In genomic region chr17:77196251-77196650, GRCh38 we compare ENCODE assay signal across 16 cellular contexts. TPM values are rescaled to one million over a fixed set of nuclear protein-coding genes. Genes with fewer than 3 reads are reported as not detected.
A peak's percentile ranks its signal among the peaks of the same experiment; 100 is the strongest.
DNase-seq lines count a peak whose midpoint lies in the region; ATAC-seq and FAIRE-seq lines count a peak whose summit lies in the region.
"Had no signal": no experiment of that assay in that cellular context is flagged by ENCODE, and none has a peak within 500 bp of the region (broad histone marks: within the 10 kb centered on the region; RNA-seq: fewer than 3 reads in every experiment).

No MANE protein-coding gene starts in this region.

- H3K18ac ChIP-seq in mesenchymal stem cell (ENCODE audit: low read depth in 1 of 2, low read length in 2 of 2): no peak overlapping the region

- H2AK5ac ChIP-seq in mesenchymal stem cell (ENCODE audit: low read length, severe bottlenecking): no peak overlapping the region

- no peak for ATAC-seq in GM21360 (IDR thresholded peaks at IDR 0.05; ENCODE audit: unreplicated experiment)
- ATAC-seq: A549; CD8-positive, alpha-beta T cell had no signal

- H4K8ac ChIP-seq in mesenchymal stem cell (ENCODE audit: low read length): no peak overlapping the region

- no peak overlapping the region for H3K27ac ChIP-seq in mesenchymal stem cell (ENCODE audit: low read length, poor library complexity, severe bottlenecking)
- H3K27ac ChIP-seq: A549 had no signal

- no peak overlapping the region for H2AFZ ChIP-seq in mesenchymal stem cell (ENCODE audit: low read depth, low read length)

- FAIRE-seq in HTR-8/SVneo (lab: Jason Lieb, UNC): peak; percentile 60
- FAIRE-seq: A549, D721Med had no signal

- H3K4ac ChIP-seq in mesenchymal stem cell (ENCODE audit: low read depth in 1 of 2, low read length in 2 of 2): no peak overlapping the region

- H4K91ac ChIP-seq in mesenchymal stem cell (ENCODE audit: low read length): no peak overlapping the region

- H3K27me3 ChIP-seq in mesenchymal stem cell (ENCODE audit: control insufficient read depth in 1 of 2, insufficient read depth in 1 of 2, low read length in 2 of 2): no peaks in the 10 kb centered on the region

- no peak overlapping the region for H3K9ac ChIP-seq in mesenchymal stem cell (ENCODE audit: low read length)

- no peaks in the 10 kb centered on the region for H3K9me3 ChIP-seq in mesenchymal stem cell (ENCODE audit: control insufficient read depth, low read length)
- H3K9me3 ChIP-seq: A549 had no signal

- peaks cover 37% of the 10 kb centered on the region for H3K79me1 ChIP-seq in mesenchymal stem cell (replicated peaks; ENCODE audit: low read length, poor library complexity, severe bottlenecking)

- H2BK12ac ChIP-seq in mesenchymal stem cell (ENCODE audit: low read length in 2 of 2): no peak overlapping the region

- no peak overlapping the region for H3K14ac ChIP-seq in mesenchymal stem cell (ENCODE audit: low read length in 2 of 2)

- H2BK120ac ChIP-seq in mesenchymal stem cell (ENCODE audit: low read depth, low read length): no peak overlapping the region

- H3K36me3 ChIP-seq in mesenchymal stem cell (ENCODE audit: control insufficient read depth in 1 of 2, insufficient read depth in 2 of 2, low read depth in 1 of 2, low read length in 2 of 2): peaks cover 68 to 95% of the 10 kb centered on the region in 2 experiments

- H2BK15ac ChIP-seq in mesenchymal stem cell (ENCODE audit: low read depth, poor library complexity, severe bottlenecking): no peak overlapping the region

- WGBS in mesenchymal stem cell: 64% methylated on average over 5 of the region's 5 CpGs

- H3K4me3 ChIP-seq in mesenchymal stem cell (ENCODE audit: insufficient read depth in 1 of 2, low read depth in 1 of 2, low read length in 2 of 2): no peak overlapping the region
- H3K4me3 ChIP-seq: A549 had no signal

- peaks cover 1% of the 10 kb centered on the region for H3K4me1 ChIP-seq in mesenchymal stem cell (ENCODE audit: control insufficient read depth, insufficient read depth, low read depth, low read length)
- H3K4me1 ChIP-seq: A549 had no signal

- DNase-seq in HTR-8/SVneo (ENCODE audit: insufficient read length, low spot score) (no peak), amniotic epithelial cell (ENCODE audit: low read depth) (peak; percentile 37), mesenchymal stem cell (peak; percentile 68), NCI-H524 (lab: John Stamatoyannopoulos, UW) (no peak), NCI-H2081 treated with DMSO at 0.1 percent for 48 hours (lab: John Stamatoyannopoulos, UW) (no peak)
- no peak for DNase-seq in stimulated activated naive CD4-positive, alpha-beta T cell treated with Interleukin-2 at 50 U/mL for 16 hours (lab: John Stamatoyannopoulos, UW)
- DNase-seq: CD8-positive, alpha-beta T cell; COR-L47; DMS153; DMS79 treated with DMSO at 0.1 percent for 48 hours; GDM1; GOT3; H9 had no signal

- no peak overlapping the region for H2BK5ac ChIP-seq in mesenchymal stem cell (ENCODE audit: low read depth, low read length, poor library complexity, severe bottlenecking)

- H3K23ac ChIP-seq in mesenchymal stem cell (ENCODE audit: low read length in 2 of 2): no peak overlapping the region

- H3K4me2 ChIP-seq in mesenchymal stem cell (ENCODE audit: low read length, poor library complexity, severe bottlenecking): no peak overlapping the region
- H3K4me2 ChIP-seq: A549 had no signal

RNA-seq across cellular contexts. Expression of gene SEC14L1, which starts 55.5 kb away (rescaled TPM):
- polyA plus RNA-seq in mesenchymal stem cell (2013, experiment 1 of 2): 101 TPM
- polyA plus RNA-seq in mesenchymal stem cell (2013, experiment 2 of 2): 107 TPM

Comparison
In these comparisons a context has a peak if more than half of its experiments do, and no peak if none do; other contexts are left out.
1. DNase-seq: peak in amniotic epithelial cell (single experiment) and mesenchymal stem cell (single experiment); none in HTR-8/SVneo (single experiment), stimulated activated naive CD4-positive, alpha-beta T cell treated with Interleukin-2 at 50 U/mL for 16 hours (single experiment), NCI-H524 (0 of 2) and NCI-H2081 treated with DMSO at 0.1 percent for 48 hours (single experiment).